ENCODE assay signal across 1 cellular context in the genomic region with DNA sequence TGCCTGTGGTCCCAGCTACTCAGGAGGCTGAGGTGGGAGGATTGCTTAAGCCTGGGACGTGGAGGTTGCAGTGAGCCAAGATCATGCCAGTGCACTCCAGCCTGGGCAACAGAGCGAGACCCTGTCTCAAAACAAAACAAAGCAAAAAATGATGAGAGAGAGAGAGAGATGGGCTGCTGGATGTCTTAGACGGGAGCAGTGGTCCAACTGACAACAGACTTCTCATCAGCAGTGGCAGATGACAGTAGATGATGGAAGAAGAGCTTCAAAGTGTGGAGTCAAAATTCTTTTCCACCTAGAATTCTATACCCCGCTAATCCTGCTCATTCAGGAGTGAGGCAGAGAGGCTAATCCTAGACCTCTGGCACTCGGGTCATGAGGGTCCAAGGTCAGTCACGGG.
TF ChIP-seq lines count a peak whose summit lies in the region.

No MANE protein-coding gene starts in this region.

TF ChIP-seq in HepG2, 621 proteins besides CTCF, POLR2A, EP300 and RAD21 (continued from another document):
- TF ChIP-seq, protein P1, sequence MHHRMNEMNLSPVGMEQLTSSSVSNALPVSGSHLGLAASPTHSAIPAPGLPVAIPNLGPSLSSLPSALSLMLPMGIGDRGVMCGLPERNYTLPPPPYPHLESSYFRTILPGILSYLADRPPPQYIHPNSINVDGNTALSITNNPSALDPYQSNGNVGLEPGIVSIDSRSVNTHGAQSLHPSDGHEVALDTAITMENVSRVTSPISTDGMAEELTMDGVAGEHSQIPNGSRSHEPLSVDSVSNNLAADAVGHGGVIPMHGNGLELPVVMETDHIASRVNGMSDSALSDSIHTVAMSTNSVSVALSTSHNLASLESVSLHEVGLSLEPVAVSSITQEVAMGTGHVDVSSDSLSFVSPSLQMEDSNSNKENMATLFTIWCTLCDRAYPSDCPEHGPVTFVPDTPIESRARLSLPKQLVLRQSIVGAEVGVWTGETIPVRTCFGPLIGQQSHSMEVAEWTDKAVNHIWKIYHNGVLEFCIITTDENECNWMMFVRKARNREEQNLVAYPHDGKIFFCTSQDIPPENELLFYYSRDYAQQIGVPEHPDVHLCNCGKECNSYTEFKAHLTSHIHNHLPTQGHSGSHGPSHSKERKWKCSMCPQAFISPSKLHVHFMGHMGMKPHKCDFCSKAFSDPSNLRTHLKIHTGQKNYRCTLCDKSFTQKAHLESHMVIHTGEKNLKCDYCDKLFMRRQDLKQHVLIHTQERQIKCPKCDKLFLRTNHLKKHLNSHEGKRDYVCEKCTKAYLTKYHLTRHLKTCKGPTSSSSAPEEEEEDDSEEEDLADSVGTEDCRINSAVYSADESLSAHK (CRISPR knock-in tag; IDR thresholded peaks at IDR 0.05; ENCODE audit: borderline replicate concordance): no peak
